Comparison of ENCODE assay signal across 23 cellular contexts in genomic region chr6:105389543-105389942, GRCh38. TPM values are rescaled to one million over a fixed set of nuclear protein-coding genes. Genes with fewer than 3 reads are reported as not detected.
DNase-seq lines count a peak whose midpoint lies in the region; ATAC-seq and TF ChIP-seq lines count a peak whose summit lies in the region.
"Had no signal": no experiment of that assay in that cellular context is flagged by ENCODE, and none has a peak within 500 bp of the region (broad histone marks: within the 10 kb centered on the region; RNA-seq: fewer than 3 reads in every experiment).

No MANE protein-coding gene starts in this region.

- no peak overlapping the region for H3K4me3 Mint-ChIP-seq in CD8-positive, alpha-beta T cell
- H3K4me3 Mint-ChIP-seq in neural crest cell, result no peak overlapping the region
- H3K4me3 Mint-ChIP-seq: activated CD4-positive, alpha-beta T cell treated with anti-CD3 and anti-CD28 coated beads, Interleukin-2, amount 10 ng/mL, durations not matched to agents 24 days and 14 days; activated CD8-positive, alpha-beta memory T cell treated with anti-CD3 and anti-CD28 coated beads, Interleukin-2, amount 10 ng/mL, durations not matched to agents 7 days and 5 days; activated naive CD8-positive, alpha-beta T cell treated with anti-CD3 and anti-CD28 coated beads for 36 hours; activated T-helper 1 cell treated with anti-CD3 and anti-CD28 coated beads, Interleukin-12 subunit alpha, Interleukin-12 subunit beta, Interleukin-2, Interleukin-4 antibody, amounts not matched to agents 30 ng/mL and 10 ng/mL and 1 ng/mL, durations not matched to agents 14 hours and 24 hours and 36 hours had no signal

- H3K36me3 Mint-ChIP-seq in CD8-positive, alpha-beta T cell, result peaks cover 61% of the 10 kb centered on the region
- peaks cover 9% of the 10 kb centered on the region for H3K36me3 Mint-ChIP-seq in neural crest cell (ENCODE audit: low read depth)

- no peak overlapping the region for H3K4me3 ChIP-seq in CD8-positive, alpha-beta T cell (ENCODE audit: low read depth, low read length)
- no peak overlapping the region for H3K4me3 ChIP-seq in A673 (ENCODE audit: low read depth, low read length, poor library complexity, severe bottlenecking)
- H3K4me3 ChIP-seq: heart left ventricle, prostate gland, suprapubic skin had no signal

- intact Hi-C loops in CD8-positive, alpha-beta T cell (cut with DNase I, micrococcal nuclease), result no loop called here
- intact Hi-C loops in A673 (cut with micrococcal nuclease; ENCODE audit: unreplicated experiment), result no loop called here

- no peaks in the 10 kb centered on the region for H3K36me3 ChIP-seq in CD8-positive, alpha-beta T cell (ENCODE audit: insufficient read depth, low read length)
- H3K36me3 ChIP-seq in A673 (ENCODE audit: insufficient read depth, low read length, poor library complexity, severe bottlenecking), result no peaks in the 10 kb centered on the region
- H3K36me3 ChIP-seq: prostate gland, suprapubic skin had no signal

- H3K4me1 Mint-ChIP-seq in CD8-positive, alpha-beta T cell (ENCODE audit: low read depth), result peaks cover 25% of the 10 kb centered on the region
- peaks cover 5% of the 10 kb centered on the region for H3K4me1 Mint-ChIP-seq in neural crest cell
- H3K4me1 Mint-ChIP-seq: activated CD4-positive, alpha-beta T cell treated with anti-CD3 and anti-CD28 coated beads, Interleukin-2, amount 10 ng/mL, durations not matched to agents 24 days and 14 days; activated CD8-positive, alpha-beta memory T cell treated with anti-CD3 and anti-CD28 coated beads, Interleukin-2, amount 10 ng/mL, durations not matched to agents 7 days and 5 days had no signal

- no peaks in the 10 kb centered on the region for H3K27me3 Mint-ChIP-seq in CD8-positive, alpha-beta T cell (ENCODE audit: low read depth)
- H3K27me3 Mint-ChIP-seq in neural crest cell (ENCODE audit: low read depth), result no peaks in the 10 kb centered on the region
- H3K27me3 Mint-ChIP-seq: activated CD4-positive, alpha-beta T cell treated with anti-CD3 and anti-CD28 coated beads, Interleukin-2, amount 10 ng/mL, durations not matched to agents 24 days and 14 days; activated CD8-positive, alpha-beta memory T cell treated with anti-CD3 and anti-CD28 coated beads, Interleukin-2, amount 10 ng/mL, durations not matched to agents 7 days and 5 days; activated naive CD8-positive, alpha-beta T cell treated with anti-CD3 and anti-CD28 coated beads for 36 hours had no signal

- DNase-seq in CD8-positive, alpha-beta T cell, result no peak
- peak; percentile 5 for DNase-seq in NCI-H2171 (lab: John Stamatoyannopoulos, UW)
- peak; percentile 9 for DNase-seq in fibroblast of gingiva (ENCODE audit: low read depth)
- DNase-seq in neural crest cell (ENCODE audit: low read depth, low spot score), result no peak
- no peak for DNase-seq in A673 (ENCODE audit: low spot score)
- no peak for DNase-seq in central memory CD4-positive, alpha-beta T cell
- DNase-seq in superior temporal gyrus (ENCODE audit: extremely low spot score), result no peak
- DNase-seq: activated CD4-positive, alpha-beta T cell treated with anti-CD3 and anti-CD28 coated beads, Interleukin-2, amount 10 ng/mL, durations not matched to agents 24 days and 14 days; activated CD8-positive, alpha-beta memory T cell treated with anti-CD3 and anti-CD28 coated beads, Interleukin-2, amount 10 ng/mL, durations not matched to agents 7 days and 5 days; activated naive CD8-positive, alpha-beta T cell treated with anti-CD3 and anti-CD28 coated beads for 36 hours; DMS153; effector memory CD4-positive, alpha-beta T cell; heart left ventricle; NCI-H1092; NCI-H2029 treated with DMSO at 0.1 percent for 48 hours; PC-3; stimulated activated CD4-positive, alpha-beta T cell treated with anti-CD3 and anti-CD28 coated beads, Interleukin-1b, Interleukin-23, amount 100 ng/mL, for 48 hours had no signal

- CTCF ChIA-PET in CD8-positive, alpha-beta T cell (lab: Charles Lee), result no interaction called here
- CTCF ChIA-PET in A673 (lab: Charles Lee), result no interaction called here

- no TSS peak for BruUV-seq in A673 (replicated peaks; lab: Mats Ljungman, UMichigan)

- no peaks in the 10 kb centered on the region for H3K27me3 ChIP-seq in CD8-positive, alpha-beta T cell (ENCODE audit: insufficient read depth, low read length)
- H3K27me3 ChIP-seq in A673 (replicated peaks; ENCODE audit: insufficient read depth, low read depth, low read length, poor library complexity), result no peaks in the 10 kb centered on the region
- H3K27me3 ChIP-seq: heart left ventricle, suprapubic skin had no signal

- no peaks in the 10 kb centered on the region for H3K9me3 ChIP-seq in CD8-positive, alpha-beta T cell (ENCODE audit: low read length)
- H3K9me3 ChIP-seq in A673 (ENCODE audit: low read depth, low read length, poor library complexity, severe bottlenecking), result no peaks in the 10 kb centered on the region
- H3K9me3 ChIP-seq: heart left ventricle, prostate gland, suprapubic skin had no signal

- no peaks in the 10 kb centered on the region for H3K4me1 ChIP-seq in CD8-positive, alpha-beta T cell (ENCODE audit: insufficient read depth, low read length)
- H3K4me1 ChIP-seq in A673 (ENCODE audit: insufficient read depth, low read length, poor library complexity, severe bottlenecking), result no peaks in the 10 kb centered on the region
- H3K4me1 ChIP-seq: prostate gland, suprapubic skin had no signal

- POLR2A ChIA-PET in CD8-positive, alpha-beta T cell (lab: Charles Lee), result interaction anchor here (0.6 kb wide), 1 partner anchor 628 kb away, joined by 3 read pairs; no protein-coding TSS in a partner anchor
- POLR2A ChIA-PET in A673 (lab: Charles Lee; ENCODE audit: low non-redundant PET), result no interaction called here

- no peaks in the 10 kb centered on the region for H3K9me3 Mint-ChIP-seq in CD8-positive, alpha-beta T cell
- H3K9me3 Mint-ChIP-seq in neural crest cell, result no peaks in the 10 kb centered on the region
- H3K9me3 Mint-ChIP-seq: activated CD4-positive, alpha-beta T cell treated with anti-CD3 and anti-CD28 coated beads, Interleukin-2, amount 10 ng/mL, durations not matched to agents 24 days and 14 days; activated naive CD8-positive, alpha-beta T cell treated with anti-CD3 and anti-CD28 coated beads for 36 hours; activated T-helper 1 cell treated with anti-CD3 and anti-CD28 coated beads, Interleukin-12 subunit alpha, Interleukin-12 subunit beta, Interleukin-2, Interleukin-4 antibody, amounts not matched to agents 30 ng/mL and 10 ng/mL and 1 ng/mL, durations not matched to agents 14 hours and 24 hours and 36 hours had no signal

- ATAC-seq in CD8-positive, alpha-beta T cell, result no peak
- ATAC-seq in GM18909 (IDR thresholded peaks at IDR 0.05; ENCODE audit: poor library complexity, unreplicated experiment), result no peak
- ATAC-seq: activated CD8-positive, alpha-beta memory T cell treated with anti-CD3 and anti-CD28 coated beads, Interleukin-2, amount 10 ng/mL, durations not matched to agents 7 days and 5 days; left lobe of liver; PC-3 had no signal

- H3K27ac Mint-ChIP-seq in CD8-positive, alpha-beta T cell, result peak overlapping the region; percentile 5
- peak overlapping the region; percentile 47 for H3K27ac Mint-ChIP-seq in neural crest cell (ENCODE audit: unreplicated experiment)
- H3K27ac Mint-ChIP-seq: activated CD4-positive, alpha-beta T cell treated with anti-CD3 and anti-CD28 coated beads, Interleukin-2, amount 10 ng/mL, durations not matched to agents 24 days and 14 days; activated CD8-positive, alpha-beta memory T cell treated with anti-CD3 and anti-CD28 coated beads, Interleukin-2, amount 10 ng/mL, durations not matched to agents 7 days and 5 days; activated naive CD8-positive, alpha-beta T cell treated with anti-CD3 and anti-CD28 coated beads for 36 hours; activated T-helper 1 cell treated with anti-CD3 and anti-CD28 coated beads, Interleukin-12 subunit alpha, Interleukin-12 subunit beta, Interleukin-2, Interleukin-4 antibody, amounts not matched to agents 30 ng/mL and 10 ng/mL and 1 ng/mL, durations not matched to agents 14 hours and 24 hours and 36 hours had no signal

- no peak for TF ChIP-seq CTCF in CD8-positive, alpha-beta T cell (IDR thresholded peaks at IDR 0.05)
- TF ChIP-seq CTCF in neural crest cell (conservative IDR thresholded peaks at IDR 0.05) (no peak), A673 (conservative IDR thresholded peaks at IDR 0.05; ENCODE audit: low read depth, low read length) (no peak)

- no peak overlapping the region for H3K27ac ChIP-seq in CD8-positive, alpha-beta T cell (ENCODE audit: low read depth, low read length)
- no peak overlapping the region for H3K27ac ChIP-seq in A673 (ENCODE audit: low read depth, low read length, poor library complexity, severe bottlenecking)
- H3K27ac ChIP-seq: C4-2B, heart left ventricle, prostate gland, suprapubic skin had no signal

RNA-seq across cellular contexts. Expression of gene PREP, which starts 13.3 kb away (rescaled TPM):
- 10 to 100 TPM; 15.7 to 17.6 TPM for total RNA-seq in CD8-positive, alpha-beta T cell
- total RNA-seq in neural crest cell, result 42.9 and 45.2 TPM in 2 replicates
- total RNA-seq in A673 (2021), result 34.1 and 35.5 TPM in 2 replicates

Comparison
In these comparisons a context has a peak if more than half of its experiments do, and no peak if none do; other contexts are left out.
1. DNase-seq: peak in NCI-H2171 (single experiment) and fibroblast of gingiva (single experiment); none in CD8-positive, alpha-beta T cell (0 of 7), neural crest cell (single experiment), A673 (single experiment), central memory CD4-positive, alpha-beta T cell (single experiment) and superior temporal gyrus (single experiment).